Comparison of ENCODE assay signal across 15 cellular contexts in the genomic region with DNA sequence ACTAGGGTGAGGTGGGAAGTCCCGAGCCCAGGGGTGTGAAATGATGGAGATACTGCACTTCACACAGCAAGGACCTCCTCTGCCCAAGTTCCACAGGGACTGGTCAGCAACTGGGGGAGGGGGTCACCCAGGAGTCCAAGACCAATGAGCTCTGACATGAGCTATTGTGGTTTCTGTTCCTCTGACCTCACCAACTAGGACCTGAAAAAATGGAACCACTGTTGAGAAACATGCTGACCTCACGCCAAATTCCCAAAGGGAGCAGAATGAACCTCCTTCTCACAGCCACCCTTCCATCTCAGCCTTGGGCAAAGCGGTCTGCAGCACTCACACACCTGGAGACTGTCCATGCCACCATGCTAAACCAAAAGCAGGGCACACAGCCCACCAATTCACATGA.
DNase-seq lines count a peak whose midpoint lies in the region; ATAC-seq and TF ChIP-seq lines count a peak whose summit lies in the region.
"Had no signal": no experiment of that assay in that cellular context is flagged by ENCODE, and none has a peak within 500 bp of the region (broad histone marks: within the 10 kb centered on the region; RNA-seq: fewer than 3 reads in every experiment).

No MANE protein-coding gene starts in this region.

- intact Hi-C loops in gastrocnemius medialis (cut with DNase I; ENCODE audit: low total_unique reads), result no loop called here
- intact Hi-C loops in activated T-helper 2 cell treated with anti-CD3 and anti-CD28 coated beads, Interferon-gamma antibody, Interleukin-2, Interleukin-4, amounts not matched to agents 10 μg/mL and 5 μg/mL and 100 μg/mL, durations not matched to agents 14 hours and 24 hours and 36 hours (cut with micrococcal nuclease), result no loop called here

- H3K9me3 ChIP-seq in gastrocnemius medialis, result no peaks in the 10 kb centered on the region

- H3K27ac Mint-ChIP-seq in activated T-helper 2 cell treated with anti-CD3 and anti-CD28 coated beads, Interferon-gamma antibody, Interleukin-2, Interleukin-4, amounts not matched to agents 10 μg/mL and 5 μg/mL and 100 μg/mL, durations not matched to agents 14 hours and 24 hours and 36 hours, result no peak overlapping the region

- H3K27me3 Mint-ChIP-seq in activated T-helper 2 cell treated with anti-CD3 and anti-CD28 coated beads, Interferon-gamma antibody, Interleukin-2, Interleukin-4, amounts not matched to agents 10 μg/mL and 5 μg/mL and 100 μg/mL, durations not matched to agents 14 hours and 24 hours and 36 hours (ENCODE audit: low read depth), result no peaks in the 10 kb centered on the region
- H3K27me3 Mint-ChIP-seq: CD8-positive, alpha-beta memory T cell had no signal

- no peaks in the 10 kb centered on the region for H3K27me3 ChIP-seq in gastrocnemius medialis

- H3K4me1 Mint-ChIP-seq in activated T-helper 2 cell treated with anti-CD3 and anti-CD28 coated beads, Interferon-gamma antibody, Interleukin-2, Interleukin-4, amounts not matched to agents 10 μg/mL and 5 μg/mL and 100 μg/mL, durations not matched to agents 14 hours and 24 hours and 36 hours (ENCODE audit: low read depth), result peaks cover 30% of the 10 kb centered on the region

- H3K4me3 ChIP-seq in gastrocnemius medialis, result no peak overlapping the region

- TF ChIP-seq CTCF in RWPE1 (conservative IDR thresholded peaks at IDR 0.05; ENCODE audit: low read depth) (no peak), gastrocnemius medialis (IDR thresholded peaks at IDR 0.05 in 4 of 5, conservative IDR thresholded peaks at IDR 0.05 in 1 of 5) (no peak)

- DNase-seq in Daoy (ENCODE audit: low read depth) (peak; percentile 28), RWPE1 (ENCODE audit: low spot score) (no peak), fibroblast of gingiva (ENCODE audit: low read depth) (peak; percentile 70), gastrocnemius medialis (peak in 1 of 2 donors; percentile 46), DMS 273 treated with DMSO at 0.1 percent for 48 hours (lab: John Stamatoyannopoulos, UW) (no peak), DMS153 treated with DMSO at 0.1 percent for 48 hours (lab: John Stamatoyannopoulos, UW; ENCODE audit: unreplicated experiment) (no peak)
- DNase-seq in activated T-helper 2 cell treated with anti-CD3 and anti-CD28 coated beads, Interferon-gamma antibody, Interleukin-2, Interleukin-4, amounts not matched to agents 10 μg/mL and 5 μg/mL and 100 μg/mL, durations not matched to agents 14 hours and 24 hours and 36 hours (ENCODE audit: low spot score), result no peak
- no peak for DNase-seq in NK-92 treated with Interleukin-12 subunit alpha and Interleukin-12 subunit beta, amount 100 ng/mL, for 24 hours (lab: John Stamatoyannopoulos, UW)
- DNase-seq: activated CD4-positive, alpha-beta T cell treated with anti-CD3 and anti-CD28 coated beads, Interleukin-2, amount 50 U/mL, for 1 hour; activated gamma-delta T cell treated with Interleukin-2 at 50 U/mL for 16 hours; CD8-positive, alpha-beta memory T cell; cerebellar nuclear complex; midbrain; stimulated activated CD4-positive, alpha-beta T cell treated with anti-CD3 and anti-CD28 coated beads, Interleukin-4, amount 100 ng/mL, for 24 hours; stimulated activated naive CD8-positive, alpha-beta T cell treated with anti-CD3 and anti-CD28 coated beads, Interleukin-15, Interleukin-2, amounts not matched to agents 100 U/mL and 50 U/mL, for 24 hours had no signal

- TF ChIP-seq POLR2A in gastrocnemius medialis (IDR thresholded peaks at IDR 0.05), result no peak

- POLR2A ChIA-PET in RWPE1 (lab: Yijun Ruan, JAX; ENCODE audit: low non-redundant PET), result no interaction called here

- H3K4me1 ChIP-seq in gastrocnemius medialis, result peaks cover 79 to 91% of the 10 kb centered on the region in 2 donors

- peaks cover 35% of the 10 kb centered on the region for H3K36me3 Mint-ChIP-seq in activated T-helper 2 cell treated with anti-CD3 and anti-CD28 coated beads, Interferon-gamma antibody, Interleukin-2, Interleukin-4, amounts not matched to agents 10 μg/mL and 5 μg/mL and 100 μg/mL, durations not matched to agents 14 hours and 24 hours and 36 hours (ENCODE audit: low read depth)

- in situ Hi-C loops in gastrocnemius medialis (cut with MboI; ENCODE audit: low sequenced_read_pairs in 4 of 4), result loop anchor here in 1 of 4 donors (10.0 kb wide), 1 partner anchor 63 kb away; no protein-coding TSS in a partner anchor

- H3K27ac ChIP-seq in RWPE1, result peak overlapping the region; percentile 47
- peak overlapping the region; percentile 77 to 90 (median 82) for H3K27ac ChIP-seq in gastrocnemius medialis

- no peaks in the 10 kb centered on the region for H3K9me3 Mint-ChIP-seq in activated T-helper 2 cell treated with anti-CD3 and anti-CD28 coated beads, Interferon-gamma antibody, Interleukin-2, Interleukin-4, amounts not matched to agents 10 μg/mL and 5 μg/mL and 100 μg/mL, durations not matched to agents 14 hours and 24 hours and 36 hours
- H3K9me3 Mint-ChIP-seq: CD8-positive, alpha-beta memory T cell had no signal

- CTCF ChIA-PET in RWPE1 (lab: Yijun Ruan, JAX), result no interaction called here

- H3K36me3 ChIP-seq in gastrocnemius medialis, result no peaks in the 10 kb centered on the region

- ATAC-seq in gastrocnemius medialis, result no peak
- ATAC-seq: stimulated activated naive CD8-positive, alpha-beta T cell treated with anti-CD3 and anti-CD28 coated beads, Interleukin-15, Interleukin-2, amounts not matched to agents 100 U/mL and 50 U/mL, for 24 hours had no signal

- no peak overlapping the region for H3K4me3 Mint-ChIP-seq in activated T-helper 2 cell treated with anti-CD3 and anti-CD28 coated beads, Interferon-gamma antibody, Interleukin-2, Interleukin-4, amounts not matched to agents 10 μg/mL and 5 μg/mL and 100 μg/mL, durations not matched to agents 14 hours and 24 hours and 36 hours (ENCODE audit: low read depth)
- H3K4me3 Mint-ChIP-seq: CD8-positive, alpha-beta memory T cell had no signal

Comparison
In these comparisons a context has a peak if more than half of its experiments do, and no peak if none do; other contexts are left out.
1. DNase-seq: peak in Daoy (single experiment) and fibroblast of gingiva (single experiment); none in RWPE1 (single experiment), activated T-helper 2 cell treated with anti-CD3 and anti-CD28 coated beads, Interferon-gamma antibody, Interleukin-2, Interleukin-4, amounts not matched to agents 10 μg/mL and 5 μg/mL and 100 μg/mL, durations not matched to agents 14 hours and 24 hours and 36 hours (single experiment), DMS 273 treated with DMSO at 0.1 percent for 48 hours (single experiment), NK-92 treated with Interleukin-12 subunit alpha and Interleukin-12 subunit beta, amount 100 ng/mL, for 24 hours (single experiment) and DMS153 treated with DMSO at 0.1 percent for 48 hours (single experiment).